1 cellular context compared by ENCODE assay signal in genomic region chr9:136096505-136097001, GRCh38.
TF ChIP-seq lines count a peak whose summit lies in the region.

No MANE protein-coding gene starts in this region.

TF ChIP-seq in WTC11, 78 proteins besides CTCF, POLR2A, EP300 and RAD21 (continued from another document):
- TF ChIP-seq AR (CRISPR knock-in tag; IDR thresholded peaks at IDR 0.05) (no peak), ELF4 (CRISPR knock-in tag; IDR thresholded peaks at IDR 0.05; ENCODE audit: low read depth) (no peak), TCF7 (CRISPR knock-in tag; IDR thresholded peaks at IDR 0.05; ENCODE audit: low read depth) (no peak)
